ENCODE assay signal across 11 cellular contexts in the genomic region with DNA sequence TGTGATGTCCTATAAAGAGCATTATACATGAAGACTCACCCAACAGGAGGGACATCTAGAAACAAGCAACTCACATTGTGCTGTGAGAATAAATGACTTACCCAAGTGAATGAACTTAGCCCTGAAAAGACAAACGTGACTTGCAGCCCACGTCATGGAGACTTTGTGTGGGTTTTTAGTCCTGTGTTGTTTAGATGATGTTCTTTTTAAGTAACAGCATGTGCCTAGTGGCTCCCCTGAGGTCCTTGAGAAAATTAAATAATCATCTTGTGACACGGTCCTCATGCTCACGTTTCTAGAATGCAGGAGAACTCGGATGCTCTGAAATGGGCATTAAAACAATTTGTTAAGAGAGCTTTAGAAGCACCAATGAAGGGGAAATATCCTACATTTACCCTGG.
DNase-seq lines count a peak whose midpoint lies in the region; ATAC-seq and TF ChIP-seq lines count a peak whose summit lies in the region.
"Had no signal": no experiment of that assay in that cellular context is flagged by ENCODE, and none has a peak within 500 bp of the region (broad histone marks: within the 10 kb centered on the region; RNA-seq: fewer than 3 reads in every experiment).

No MANE protein-coding gene starts in this region.

- no peaks in the 10 kb centered on the region for H3K9me3 ChIP-seq in adipocyte (ENCODE audit: control insufficient read depth, low read length)

- peak overlapping the region; percentile 87 for H3K4me3 ChIP-seq in adipocyte (ENCODE audit: low read length)
- H3K4me3 ChIP-seq in fibroblast of mammary gland (ENCODE audit: control insufficient read depth, low read depth, low read length): peak overlapping the region; percentile 67

- H3K36me3 Mint-ChIP-seq in neural crest cell (ENCODE audit: low read depth) (peaks cover 3% of the 10 kb centered on the region), type B pancreatic cell (peaks cover 5% of the 10 kb centered on the region)

- no peaks in the 10 kb centered on the region for H3K27me3 ChIP-seq in adipocyte (replicated peaks; ENCODE audit: control insufficient read depth, insufficient read depth, low read length)

- peaks cover 45% of the 10 kb centered on the region for H3K4me1 ChIP-seq in adipocyte (ENCODE audit: control insufficient read depth, insufficient read depth, low read length)

- DNase-seq in adipocyte (ENCODE audit: low read depth) (peak; percentile 46), fibroblast of mammary gland (ENCODE audit: low read depth) (peak; percentile 97), neural crest cell (ENCODE audit: low read depth, low spot score) (no peak), type B pancreatic cell (ENCODE audit: extremely low spot score, unreplicated experiment) (no peak), OCI-M1 (lab: John Stamatoyannopoulos, UW) (no peak), amniotic stem cell (lab: John Stamatoyannopoulos, UW) (no peak), NCI-H2081 (lab: John Stamatoyannopoulos, UW) (no peak)
- DNase-seq: activated T-cell treated with anti-CD3 and anti-CD28 coated beads, Interleukin-2, amount 50 U/mL, for 4 hours; NK-92 treated with Interleukin-12 subunit alpha and Interleukin-12 subunit beta, amount 100 ng/mL, for 24 hours; stimulated activated naive CD4-positive, alpha-beta T cell had no signal

- H3K4me1 Mint-ChIP-seq in neural crest cell (peaks cover 37% of the 10 kb centered on the region), type B pancreatic cell (ENCODE audit: unreplicated experiment) (peaks cover 31% of the 10 kb centered on the region)

- H3K9ac ChIP-seq in adipocyte (ENCODE audit: low read length): peak overlapping the region; percentile 96

- H3K4me3 Mint-ChIP-seq in neural crest cell: peak overlapping the region; percentile 90
- peak overlapping the region; percentile 85 for H3K4me3 Mint-ChIP-seq in type B pancreatic cell
- H3K4me3 Mint-ChIP-seq: activated T-cell treated with anti-CD3 and anti-CD28 coated beads, Interleukin-2, amount 50 U/mL, for 4 hours had no signal

- H3K27me3 Mint-ChIP-seq in neural crest cell (ENCODE audit: low read depth) (no peaks in the 10 kb centered on the region), type B pancreatic cell (no peaks in the 10 kb centered on the region)

- no peak for ATAC-seq in GM21381 (IDR thresholded peaks at IDR 0.05; ENCODE audit: unreplicated experiment)
- ATAC-seq: activated T-cell treated with anti-CD3 and anti-CD28 coated beads, Interleukin-2, amount 50 U/mL, for 4 hours had no signal

- H3K9me3 Mint-ChIP-seq in neural crest cell: no peaks in the 10 kb centered on the region
- no peaks in the 10 kb centered on the region for H3K9me3 Mint-ChIP-seq in type B pancreatic cell
- H3K9me3 Mint-ChIP-seq: activated T-cell treated with anti-CD3 and anti-CD28 coated beads, Interleukin-2, amount 50 U/mL, for 4 hours had no signal

- TF ChIP-seq CTCF in fibroblast of mammary gland (conservative IDR thresholded peaks at IDR 0.05; ENCODE audit: control insufficient read depth, insufficient read depth, low read depth, low read length) (no peak), neural crest cell (conservative IDR thresholded peaks at IDR 0.05) (no peak), type B pancreatic cell (conservative IDR thresholded peaks at IDR 0.05) (no peak)

- H3K36me3 ChIP-seq in adipocyte (ENCODE audit: control insufficient read depth, insufficient read depth, low read length, severe bottlenecking): no peaks in the 10 kb centered on the region

- H3K27ac Mint-ChIP-seq in neural crest cell (ENCODE audit: unreplicated experiment) (peak overlapping the region; percentile 39), type B pancreatic cell (peak overlapping the region; percentile 56)

Comparison
In these comparisons a context has a peak if more than half of its experiments do, and no peak if none do; other contexts are left out.
1. DNase-seq: peak in adipocyte (single experiment) and fibroblast of mammary gland (single experiment); none in neural crest cell (single experiment), type B pancreatic cell (single experiment), OCI-M1 (single experiment), amniotic stem cell (single experiment) and NCI-H2081 (0 of 2).